Comparison of ENCODE assay signal across 14 cellular contexts in genomic region chr11:72896431-72896830, GRCh38.
DNase-seq lines count a peak whose midpoint lies in the region; ATAC-seq and TF ChIP-seq lines count a peak whose summit lies in the region.
"Had no signal": no experiment of that assay in that cellular context is flagged by ENCODE, and none has a peak within 500 bp of the region (broad histone marks: within the 10 kb centered on the region; RNA-seq: fewer than 3 reads in every experiment).

No MANE protein-coding gene starts in this region.

- POLR2A ChIA-PET in A673 (lab: Charles Lee; ENCODE audit: low non-redundant PET): no interaction called here

- ATAC-seq in heart left ventricle: no peak
- ATAC-seq: GM23338 had no signal

- no peaks in the 10 kb centered on the region for H3K27me3 ChIP-seq in A673 (replicated peaks; ENCODE audit: insufficient read depth, low read depth, low read length, poor library complexity)
- no peaks in the 10 kb centered on the region for H3K27me3 ChIP-seq in heart left ventricle

- H3K36me3 ChIP-seq in A673 (ENCODE audit: insufficient read depth, low read length, poor library complexity, severe bottlenecking): no peaks in the 10 kb centered on the region
- peaks cover 0 to 48% (median 28%) of the 10 kb centered on the region in 9 donors for H3K36me3 ChIP-seq in heart left ventricle

- no peaks in the 10 kb centered on the region for H3K4me1 ChIP-seq in A673 (ENCODE audit: insufficient read depth, low read length, poor library complexity, severe bottlenecking)
- H3K4me1 ChIP-seq in heart left ventricle: no peaks in the 10 kb centered on the region
- H3K4me1 ChIP-seq: Caco-2 had no signal

- CTCF ChIA-PET in A673 (lab: Charles Lee): no interaction called here

- WGBS in heart left ventricle, 4 donors: 62 to 73% (median 68%) methylated on average over 1 of the region's 1 CpG
- WGBS in lower leg skin, 2 donors: 63 to 78% methylated on average over 1 of the region's 1 CpG

- no peak overlapping the region for H3K4me3 ChIP-seq in A673 (ENCODE audit: low read depth, low read length, poor library complexity, severe bottlenecking)
- no peak overlapping the region for H3K4me3 ChIP-seq in choroid plexus epithelial cell (ENCODE audit: low read depth, low read length)
- H3K4me3 ChIP-seq in fibroblast of pulmonary artery (replicated peaks; ENCODE audit: low read depth, low read length): no peak overlapping the region
- no peak overlapping the region for H3K4me3 ChIP-seq in heart left ventricle
- H3K4me3 ChIP-seq in lower leg skin (ENCODE audit: low read depth, poor library complexity, severe bottlenecking): no peak overlapping the region
- H3K4me3 ChIP-seq: GM23338 had no signal

- TF ChIP-seq POLR2A in heart left ventricle (IDR thresholded peaks at IDR 0.05): no peak
- TF ChIP-seq POLR2A in lower leg skin (IDR thresholded peaks at IDR 0.05): no peak

- no TSS peak for BruUV-seq in A673 (replicated peaks; lab: Mats Ljungman, UMichigan)

- no peak for TF ChIP-seq CTCF in A673 (conservative IDR thresholded peaks at IDR 0.05; ENCODE audit: low read depth, low read length)
- no peak for TF ChIP-seq CTCF in choroid plexus epithelial cell (conservative IDR thresholded peaks at IDR 0.05; ENCODE audit: low read depth, low read length)
- no peak for TF ChIP-seq CTCF in fibroblast of pulmonary artery (IDR thresholded peaks at IDR 0.05; ENCODE audit: low read length, missing control alignments)
- TF ChIP-seq CTCF in heart left ventricle (IDR thresholded peaks at IDR 0.05): no peak
- no peak for TF ChIP-seq CTCF in lower leg skin (IDR thresholded peaks at IDR 0.05)

- intact Hi-C loops in A673 (cut with micrococcal nuclease; ENCODE audit: unreplicated experiment) (no loop called here), heart left ventricle (cut with DNase I) (no loop called here), lower leg skin (cut with DNase I; ENCODE audit: low total_unique reads) (no loop called here)

- DNase-seq in A673 (ENCODE audit: low spot score) (peak; percentile 11), EH (ENCODE audit: low read depth) (peak; percentile 29), choroid plexus epithelial cell (ENCODE audit: low read depth) (peak; percentile 6), fibroblast of pulmonary artery (ENCODE audit: low read depth) (peak; percentile 1), CD1c-positive myeloid dendritic cell (ENCODE audit: extremely low spot score) (no peak), heart left ventricle (no peak), lower leg skin (ENCODE audit: low spot score in 2 of 2) (no peak)
- DNase-seq: 8988T; ACHN; Caco-2; CD8-positive, alpha-beta memory T cell; DND-41; H9 had no signal

- H3K27ac ChIP-seq in A673 (ENCODE audit: low read depth, low read length, poor library complexity, severe bottlenecking) (no peak overlapping the region), heart left ventricle (no peak overlapping the region)

- no peaks in the 10 kb centered on the region for H3K9me3 ChIP-seq in A673 (ENCODE audit: low read depth, low read length, poor library complexity, severe bottlenecking)
- no peaks in the 10 kb centered on the region for H3K9me3 ChIP-seq in heart left ventricle
- H3K9me3 ChIP-seq: Caco-2 had no signal

Comparison
In these comparisons a context has a peak if more than half of its experiments do, and no peak if none do; other contexts are left out.
1. DNase-seq: peak in A673 (single experiment), EH (single experiment), choroid plexus epithelial cell (single experiment) and fibroblast of pulmonary artery (single experiment); none in CD1c-positive myeloid dendritic cell (single experiment), heart left ventricle (0 of 5) and lower leg skin (0 of 2).